ENCODE assay signal across 8 cellular contexts in genomic region chr10:71766717-71767419, GRCh38. TPM values are rescaled to one million over a fixed set of nuclear protein-coding genes. Genes with fewer than 3 reads are reported as not detected.
DNase-seq lines count a peak whose midpoint lies in the region; ATAC-seq and TF ChIP-seq lines count a peak whose summit lies in the region.

No MANE protein-coding gene starts in this region.

- H3K9me3 ChIP-seq in adrenal gland (replicated peaks in 1 of 3) (no peaks in the 10 kb centered on the region), hepatocyte (ENCODE audit: low read depth) (no peaks in the 10 kb centered on the region)

- TF ChIP-seq CTCF in adrenal gland (IDR thresholded peaks at IDR 0.05) (no peak), hepatocyte (IDR thresholded peaks at IDR 0.05; ENCODE audit: poor library complexity) (no peak)

- peak overlapping the region; percentile 16 for H3K4me2 ChIP-seq in hepatocyte

- no peaks in the 10 kb centered on the region for H3K27me3 ChIP-seq in adrenal gland
- no peaks in the 10 kb centered on the region for H3K27me3 ChIP-seq in hepatocyte

- no peaks in the 10 kb centered on the region for H4K20me1 ChIP-seq in hepatocyte (ENCODE audit: insufficient read depth, poor library complexity, severe bottlenecking)

- H3K4me3 ChIP-seq in adrenal gland (no peak overlapping the region), hepatocyte (no peak overlapping the region)

- 49 to 65% (median 54%) methylated on average over 4 to 10 of the region's 10 CpGs for WGBS in adrenal gland, 4 donors
- 31% methylated on average over 10 of the region's 10 CpGs for WGBS in hepatocyte (ENCODE audit: low lambda C conversion rate, missing lambda C conversion rate)

- DNase-seq in stimulated activated naive CD4-positive, alpha-beta T cell treated with Interleukin-2 at 50 U/mL for 16 hours (lab: John Stamatoyannopoulos, UW) = peak; percentile 31
- no peak for DNase-seq in stimulated activated naive CD4-positive, alpha-beta T cell (lab: John Stamatoyannopoulos, UW)
- peak in 5 of 7 donors; percentile 56 to 75 (median 62) for DNase-seq in adrenal gland
- peak; percentile 90 for DNase-seq in hepatocyte (ENCODE audit: low spot score)
- peak; percentile 61 for DNase-seq in stimulated activated CD8-positive, alpha-beta memory T cell treated with anti-CD3 and anti-CD28 coated beads, Interleukin-4, amount 100 ng/mL, for 48 hours
- DNase-seq in stimulated activated CD4-positive, alpha-beta T cell treated with anti-CD3 and anti-CD28 coated beads, Interleukin-4, amount 100 ng/mL, for 1 hour = no peak

- intact Hi-C loops in adrenal gland (cut with DNase I) = no loop called here

- H3K79me2 ChIP-seq in hepatocyte = no peaks in the 10 kb centered on the region

- H3K36me3 ChIP-seq in adrenal gland (replicated peaks in 1 of 2) (no peaks in the 10 kb centered on the region), hepatocyte (replicated peaks; ENCODE audit: insufficient read depth, low read depth) (no peaks in the 10 kb centered on the region)

- no peaks in the 10 kb centered on the region for H3K9me2 ChIP-seq in hepatocyte (replicated peaks; ENCODE audit: insufficient read depth)

- H3K4me1 ChIP-seq in adrenal gland (replicated peaks in 1 of 2) (peaks cover 25 to 73% of the 10 kb centered on the region in 2 donors), hepatocyte (ENCODE audit: insufficient read depth) (peaks cover 38% of the 10 kb centered on the region)

- H2AFZ ChIP-seq in hepatocyte = no peak overlapping the region

- TF ChIP-seq POLR2A in adrenal gland (IDR thresholded peaks at IDR 0.05) = no peak

- ATAC-seq in GM21515 (IDR thresholded peaks at IDR 0.05; ENCODE audit: unreplicated experiment) = no peak
- ATAC-seq in HG02798 (IDR thresholded peaks at IDR 0.05; ENCODE audit: poor library complexity, unreplicated experiment) = no peak

- H3K27ac ChIP-seq in adrenal gland (peak overlapping the region in 4 of 5 donors; percentile 49 to 90 (median 66)), hepatocyte (peak overlapping the region; percentile 96)

RNA-seq across cellular contexts. Expression of gene VSIR, which starts 6.5 kb away (rescaled TPM):
- total RNA-seq in adrenal gland = 10 to 100 TPM; 14.1 to 71.7 (median 41.5) TPM
- 10 to 100 TPM; 10.8 to 17.1 (median 15.3) TPM for polyA plus RNA-seq in adrenal gland
- total RNA-seq in hepatocyte = 10.1 and 13.6 TPM in 2 replicates
- 43.4 and 45.5 TPM in 2 replicates for polyA plus RNA-seq in hepatocyte

RNA-seq across cellular contexts. Expression of gene C10orf105, which starts 47.3 kb away (rescaled TPM):
- under 1 TPM in 6 of 8 donors, not detected in 2; 0.07 to 0.48 (median 0.11) TPM for total RNA-seq in adrenal gland
- under 1 TPM; 0.07 to 0.08 (median 0.07) TPM for polyA plus RNA-seq in adrenal gland
- not detected in 2 replicates for total RNA-seq in hepatocyte
- polyA plus RNA-seq in hepatocyte = 0.21 TPM in 1 of 2 replicates, not detected in the other

Comparison
In these comparisons a context has a peak if more than half of its experiments do, and no peak if none do; other contexts are left out.
1. DNase-seq: peak in stimulated activated naive CD4-positive, alpha-beta T cell treated with Interleukin-2 at 50 U/mL for 16 hours (single experiment), adrenal gland (5 of 7), hepatocyte (single experiment) and stimulated activated CD8-positive, alpha-beta memory T cell treated with anti-CD3 and anti-CD28 coated beads, Interleukin-4, amount 100 ng/mL, for 48 hours (single experiment); none in stimulated activated naive CD4-positive, alpha-beta T cell (0 of 6) and stimulated activated CD4-positive, alpha-beta T cell treated with anti-CD3 and anti-CD28 coated beads, Interleukin-4, amount 100 ng/mL, for 1 hour (single experiment).